1 cellular context compared by ENCODE assay signal in genomic region chr7:116327751-116328150, GRCh38.
TF ChIP-seq lines count a peak whose summit lies in the region.

No MANE protein-coding gene starts in this region.

TF ChIP-seq in IMR-90, 13 proteins besides CTCF, POLR2A, EP300 and RAD21 (continued from another document):
- TF ChIP-seq MXI1 (IDR thresholded peaks at IDR 0.05; ENCODE audit: borderline replicate concordance, low read depth, low read length) (0 out of 2 replicates have a peak, but pooled peaks have one; percentile 27), MAFK (IDR thresholded peaks at IDR 0.05; ENCODE audit: low read depth, low read length) (peak; percentile 78), ELK1 (IDR thresholded peaks at IDR 0.05; ENCODE audit: borderline replicate concordance, low read depth, low read length) (no peak), SMC3 (IDR thresholded peaks at IDR 0.05; ENCODE audit: low read depth, low read length) (no peak)
